In the genomic region with DNA sequence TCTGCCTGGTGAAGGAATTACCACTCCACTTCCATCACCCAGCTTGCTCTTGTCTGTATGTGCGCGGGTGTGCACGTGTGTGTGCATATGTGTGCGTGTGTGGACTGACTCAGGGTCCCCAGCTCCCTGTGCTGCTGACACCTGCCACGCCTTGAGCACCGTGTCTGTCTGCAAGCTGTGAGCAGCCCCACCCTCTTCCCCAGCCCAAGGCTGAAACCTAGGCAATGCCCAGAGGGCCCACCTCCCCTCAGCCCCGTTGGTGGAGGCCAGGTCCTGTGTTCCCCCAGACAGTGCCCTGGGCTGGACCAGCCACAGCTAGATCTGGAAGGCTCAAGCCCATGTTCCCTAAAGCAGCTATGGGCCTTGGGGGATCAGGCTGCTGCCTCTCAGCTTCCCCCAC, we compare ENCODE assay signal across 1 cellular context.
TF ChIP-seq lines count a peak whose summit lies in the region.

No MANE protein-coding gene starts in this region.

TF ChIP-seq in WTC11, 78 proteins besides CTCF, POLR2A, EP300 and RAD21 (continued from another document):
- TF ChIP-seq, protein P1, sequence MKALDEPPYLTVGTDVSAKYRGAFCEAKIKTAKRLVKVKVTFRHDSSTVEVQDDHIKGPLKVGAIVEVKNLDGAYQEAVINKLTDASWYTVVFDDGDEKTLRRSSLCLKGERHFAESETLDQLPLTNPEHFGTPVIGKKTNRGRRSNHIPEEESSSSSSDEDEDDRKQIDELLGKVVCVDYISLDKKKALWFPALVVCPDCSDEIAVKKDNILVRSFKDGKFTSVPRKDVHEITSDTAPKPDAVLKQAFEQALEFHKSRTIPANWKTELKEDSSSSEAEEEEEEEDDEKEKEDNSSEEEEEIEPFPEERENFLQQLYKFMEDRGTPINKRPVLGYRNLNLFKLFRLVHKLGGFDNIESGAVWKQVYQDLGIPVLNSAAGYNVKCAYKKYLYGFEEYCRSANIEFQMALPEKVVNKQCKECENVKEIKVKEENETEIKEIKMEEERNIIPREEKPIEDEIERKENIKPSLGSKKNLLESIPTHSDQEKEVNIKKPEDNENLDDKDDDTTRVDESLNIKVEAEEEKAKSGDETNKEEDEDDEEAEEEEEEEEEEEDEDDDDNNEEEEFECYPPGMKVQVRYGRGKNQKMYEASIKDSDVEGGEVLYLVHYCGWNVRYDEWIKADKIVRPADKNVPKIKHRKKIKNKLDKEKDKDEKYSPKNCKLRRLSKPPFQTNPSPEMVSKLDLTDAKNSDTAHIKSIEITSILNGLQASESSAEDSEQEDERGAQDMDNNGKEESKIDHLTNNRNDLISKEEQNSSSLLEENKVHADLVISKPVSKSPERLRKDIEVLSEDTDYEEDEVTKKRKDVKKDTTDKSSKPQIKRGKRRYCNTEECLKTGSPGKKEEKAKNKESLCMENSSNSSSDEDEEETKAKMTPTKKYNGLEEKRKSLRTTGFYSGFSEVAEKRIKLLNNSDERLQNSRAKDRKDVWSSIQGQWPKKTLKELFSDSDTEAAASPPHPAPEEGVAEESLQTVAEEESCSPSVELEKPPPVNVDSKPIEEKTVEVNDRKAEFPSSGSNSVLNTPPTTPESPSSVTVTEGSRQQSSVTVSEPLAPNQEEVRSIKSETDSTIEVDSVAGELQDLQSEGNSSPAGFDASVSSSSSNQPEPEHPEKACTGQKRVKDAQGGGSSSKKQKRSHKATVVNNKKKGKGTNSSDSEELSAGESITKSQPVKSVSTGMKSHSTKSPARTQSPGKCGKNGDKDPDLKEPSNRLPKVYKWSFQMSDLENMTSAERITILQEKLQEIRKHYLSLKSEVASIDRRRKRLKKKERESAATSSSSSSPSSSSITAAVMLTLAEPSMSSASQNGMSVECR (CRISPR knock-in tag; IDR thresholded peaks at IDR 0.05; ENCODE audit: borderline replicate concordance) = no peak
- TF ChIP-seq, protein P2, sequence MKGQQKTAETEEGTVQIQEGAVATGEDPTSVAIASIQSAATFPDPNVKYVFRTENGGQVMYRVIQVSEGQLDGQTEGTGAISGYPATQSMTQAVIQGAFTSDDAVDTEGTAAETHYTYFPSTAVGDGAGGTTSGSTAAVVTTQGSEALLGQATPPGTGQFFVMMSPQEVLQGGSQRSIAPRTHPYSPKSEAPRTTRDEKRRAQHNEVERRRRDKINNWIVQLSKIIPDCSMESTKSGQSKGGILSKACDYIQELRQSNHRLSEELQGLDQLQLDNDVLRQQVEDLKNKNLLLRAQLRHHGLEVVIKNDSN (CRISPR knock-in tag; IDR thresholded peaks at IDR 0.05) = no peak
- TF ChIP-seq KAT7 (CRISPR knock-in tag; IDR thresholded peaks at IDR 0.05; ENCODE audit: borderline replicate concordance) (no peak), MYBL2 (CRISPR knock-in tag; IDR thresholded peaks at IDR 0.05) (no peak), TEAD1 (CRISPR knock-in tag; IDR thresholded peaks at IDR 0.05) (no peak), NR1H2 (CRISPR knock-in tag; IDR thresholded peaks at IDR 0.05) (no peak), ATF1 (CRISPR knock-in tag; IDR thresholded peaks at IDR 0.05) (no peak), NFE2L1 (CRISPR knock-in tag; IDR thresholded peaks at IDR 0.05) (no peak)
- TF ChIP-seq, protein P3, sequence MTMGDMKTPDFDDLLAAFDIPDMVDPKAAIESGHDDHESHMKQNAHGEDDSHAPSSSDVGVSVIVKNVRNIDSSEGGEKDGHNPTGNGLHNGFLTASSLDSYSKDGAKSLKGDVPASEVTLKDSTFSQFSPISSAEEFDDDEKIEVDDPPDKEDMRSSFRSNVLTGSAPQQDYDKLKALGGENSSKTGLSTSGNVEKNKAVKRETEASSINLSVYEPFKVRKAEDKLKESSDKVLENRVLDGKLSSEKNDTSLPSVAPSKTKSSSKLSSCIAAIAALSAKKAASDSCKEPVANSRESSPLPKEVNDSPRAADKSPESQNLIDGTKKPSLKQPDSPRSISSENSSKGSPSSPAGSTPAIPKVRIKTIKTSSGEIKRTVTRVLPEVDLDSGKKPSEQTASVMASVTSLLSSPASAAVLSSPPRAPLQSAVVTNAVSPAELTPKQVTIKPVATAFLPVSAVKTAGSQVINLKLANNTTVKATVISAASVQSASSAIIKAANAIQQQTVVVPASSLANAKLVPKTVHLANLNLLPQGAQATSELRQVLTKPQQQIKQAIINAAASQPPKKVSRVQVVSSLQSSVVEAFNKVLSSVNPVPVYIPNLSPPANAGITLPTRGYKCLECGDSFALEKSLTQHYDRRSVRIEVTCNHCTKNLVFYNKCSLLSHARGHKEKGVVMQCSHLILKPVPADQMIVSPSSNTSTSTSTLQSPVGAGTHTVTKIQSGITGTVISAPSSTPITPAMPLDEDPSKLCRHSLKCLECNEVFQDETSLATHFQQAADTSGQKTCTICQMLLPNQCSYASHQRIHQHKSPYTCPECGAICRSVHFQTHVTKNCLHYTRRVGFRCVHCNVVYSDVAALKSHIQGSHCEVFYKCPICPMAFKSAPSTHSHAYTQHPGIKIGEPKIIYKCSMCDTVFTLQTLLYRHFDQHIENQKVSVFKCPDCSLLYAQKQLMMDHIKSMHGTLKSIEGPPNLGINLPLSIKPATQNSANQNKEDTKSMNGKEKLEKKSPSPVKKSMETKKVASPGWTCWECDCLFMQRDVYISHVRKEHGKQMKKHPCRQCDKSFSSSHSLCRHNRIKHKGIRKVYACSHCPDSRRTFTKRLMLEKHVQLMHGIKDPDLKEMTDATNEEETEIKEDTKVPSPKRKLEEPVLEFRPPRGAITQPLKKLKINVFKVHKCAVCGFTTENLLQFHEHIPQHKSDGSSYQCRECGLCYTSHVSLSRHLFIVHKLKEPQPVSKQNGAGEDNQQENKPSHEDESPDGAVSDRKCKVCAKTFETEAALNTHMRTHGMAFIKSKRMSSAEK (CRISPR knock-in tag; IDR thresholded peaks at IDR 0.05; ENCODE audit: borderline replicate concordance) = no peak
- TF ChIP-seq, protein P4, sequence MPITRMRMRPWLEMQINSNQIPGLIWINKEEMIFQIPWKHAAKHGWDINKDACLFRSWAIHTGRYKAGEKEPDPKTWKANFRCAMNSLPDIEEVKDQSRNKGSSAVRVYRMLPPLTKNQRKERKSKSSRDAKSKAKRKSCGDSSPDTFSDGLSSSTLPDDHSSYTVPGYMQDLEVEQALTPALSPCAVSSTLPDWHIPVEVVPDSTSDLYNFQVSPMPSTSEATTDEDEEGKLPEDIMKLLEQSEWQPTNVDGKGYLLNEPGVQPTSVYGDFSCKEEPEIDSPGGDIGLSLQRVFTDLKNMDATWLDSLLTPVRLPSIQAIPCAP (CRISPR knock-in tag; IDR thresholded peaks at IDR 0.05) = no peak
- TF ChIP-seq, protein P5, sequence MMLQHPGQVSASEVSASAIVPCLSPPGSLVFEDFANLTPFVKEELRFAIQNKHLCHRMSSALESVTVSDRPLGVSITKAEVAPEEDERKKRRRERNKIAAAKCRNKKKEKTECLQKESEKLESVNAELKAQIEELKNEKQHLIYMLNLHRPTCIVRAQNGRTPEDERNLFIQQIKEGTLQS (CRISPR knock-in tag; conservative IDR thresholded peaks at IDR 0.05) = no peak
- TF ChIP-seq, protein P6, sequence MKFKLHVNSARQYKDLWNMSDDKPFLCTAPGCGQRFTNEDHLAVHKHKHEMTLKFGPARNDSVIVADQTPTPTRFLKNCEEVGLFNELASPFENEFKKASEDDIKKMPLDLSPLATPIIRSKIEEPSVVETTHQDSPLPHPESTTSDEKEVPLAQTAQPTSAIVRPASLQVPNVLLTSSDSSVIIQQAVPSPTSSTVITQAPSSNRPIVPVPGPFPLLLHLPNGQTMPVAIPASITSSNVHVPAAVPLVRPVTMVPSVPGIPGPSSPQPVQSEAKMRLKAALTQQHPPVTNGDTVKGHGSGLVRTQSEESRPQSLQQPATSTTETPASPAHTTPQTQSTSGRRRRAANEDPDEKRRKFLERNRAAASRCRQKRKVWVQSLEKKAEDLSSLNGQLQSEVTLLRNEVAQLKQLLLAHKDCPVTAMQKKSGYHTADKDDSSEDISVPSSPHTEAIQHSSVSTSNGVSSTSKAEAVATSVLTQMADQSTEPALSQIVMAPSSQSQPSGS (CRISPR knock-in tag; IDR thresholded peaks at IDR 0.05; ENCODE audit: borderline replicate concordance, low read depth) = no peak
- TF ChIP-seq, protein P7, sequence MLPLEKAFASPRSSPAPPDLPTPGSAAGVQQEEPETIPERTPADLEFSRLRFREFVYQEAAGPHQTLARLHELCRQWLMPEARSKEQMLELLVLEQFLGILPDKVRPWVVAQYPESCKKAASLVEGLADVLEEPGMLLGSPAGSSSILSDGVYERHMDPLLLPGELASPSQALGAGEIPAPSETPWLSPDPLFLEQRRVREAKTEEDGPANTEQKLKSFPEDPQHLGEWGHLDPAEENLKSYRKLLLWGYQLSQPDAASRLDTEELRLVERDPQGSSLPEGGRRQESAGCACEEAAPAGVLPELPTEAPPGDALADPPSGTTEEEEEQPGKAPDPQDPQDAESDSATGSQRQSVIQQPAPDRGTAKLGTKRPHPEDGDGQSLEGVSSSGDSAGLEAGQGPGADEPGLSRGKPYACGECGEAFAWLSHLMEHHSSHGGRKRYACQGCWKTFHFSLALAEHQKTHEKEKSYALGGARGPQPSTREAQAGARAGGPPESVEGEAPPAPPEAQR (CRISPR knock-in tag; IDR thresholded peaks at IDR 0.05) = no peak
TF ChIP-seq in WTC11: peak in this region for 0.
